In genomic region chr2:231670892-231671616, GRCh38 we compare ENCODE assay signal across 8 cellular contexts. TPM values are rescaled to one million over a fixed set of nuclear protein-coding genes. Genes with fewer than 3 reads are reported as not detected.
A peak's percentile ranks its signal among the peaks of the same experiment; 100 is the strongest.
DNase-seq lines count a peak whose midpoint lies in the region; ATAC-seq and TF ChIP-seq lines count a peak whose summit lies in the region.

No MANE protein-coding gene starts in this region.

- H3K79me2 ChIP-seq in neural progenitor cell (ENCODE audit: low read depth): no peaks in the 10 kb centered on the region

- TF ChIP-seq CTCF in brain microvascular endothelial cell (IDR thresholded peaks at IDR 0.05; ENCODE audit: low read depth, low read length, missing control alignments) (peak; percentile 46), neural progenitor cell (IDR thresholded peaks at IDR 0.05) (peak; percentile 57)

- H3K9me3 ChIP-seq in neural progenitor cell (ENCODE audit: low read depth): no peaks in the 10 kb centered on the region

- H3K36me3 ChIP-seq in brain microvascular endothelial cell (replicated peaks): no peaks in the 10 kb centered on the region
- H3K36me3 ChIP-seq in neural progenitor cell: no peaks in the 10 kb centered on the region

- H2AFZ ChIP-seq in neural progenitor cell (replicated peaks): peak overlapping the region; percentile 23

- no peak for DNase-seq in activated naive CD8-positive, alpha-beta T cell treated with anti-CD3 and anti-CD28 coated beads for 36 hours
- DNase-seq in brain microvascular endothelial cell: no peak
- DNase-seq in neural progenitor cell (ENCODE audit: low spot score): peak; percentile 65
- DNase-seq in inferior parietal cortex (ENCODE audit: extremely low spot score): no peak
- no peak for DNase-seq in mucosa of gallbladder (ENCODE audit: low spot score)
- no peak for DNase-seq in cerebellar cortex (ENCODE audit: low spot score)

- no peaks in the 10 kb centered on the region for H3K27me3 ChIP-seq in brain microvascular endothelial cell (replicated peaks)
- no peaks in the 10 kb centered on the region for H3K27me3 ChIP-seq in neural progenitor cell

- H3K4me1 Mint-ChIP-seq in activated naive CD8-positive, alpha-beta T cell (ENCODE audit: low read depth): peaks cover 7% of the 10 kb centered on the region
- H3K4me1 Mint-ChIP-seq in activated naive CD8-positive, alpha-beta T cell treated with anti-CD3 and anti-CD28 coated beads for 36 hours: peaks cover 11% of the 10 kb centered on the region
- peaks cover 43% of the 10 kb centered on the region for H3K4me1 Mint-ChIP-seq in neural progenitor cell

- peak; percentile 3 for ATAC-seq in HG03442 (IDR thresholded peaks at IDR 0.05; ENCODE audit: unreplicated experiment)

- peaks cover 38% of the 10 kb centered on the region for H3K4me1 ChIP-seq in neural progenitor cell

- H3K27ac ChIP-seq in brain microvascular endothelial cell (no peak overlapping the region), neural progenitor cell (no peak overlapping the region)

- no peak overlapping the region for H3K4me3 ChIP-seq in brain microvascular endothelial cell (ENCODE audit: low read depth, low read length)
- no peak overlapping the region for H3K4me3 ChIP-seq in neural progenitor cell

- no peaks in the 10 kb centered on the region for H3K9me3 Mint-ChIP-seq in activated naive CD8-positive, alpha-beta T cell (ENCODE audit: low read depth)
- H3K9me3 Mint-ChIP-seq in activated naive CD8-positive, alpha-beta T cell treated with anti-CD3 and anti-CD28 coated beads for 36 hours: no peaks in the 10 kb centered on the region
- no peaks in the 10 kb centered on the region for H3K9me3 Mint-ChIP-seq in neural progenitor cell

- H3K36me3 Mint-ChIP-seq in activated naive CD8-positive, alpha-beta T cell: no peaks in the 10 kb centered on the region
- no peaks in the 10 kb centered on the region for H3K36me3 Mint-ChIP-seq in activated naive CD8-positive, alpha-beta T cell treated with anti-CD3 and anti-CD28 coated beads for 36 hours
- H3K36me3 Mint-ChIP-seq in neural progenitor cell: no peaks in the 10 kb centered on the region

- in situ Hi-C loops in brain microvascular endothelial cell (cut with HindIII; ENCODE audit: low pct_ligation_motif_present, low sequenced_read_pairs): no loop called here

- no peaks in the 10 kb centered on the region for H3K27me3 Mint-ChIP-seq in activated naive CD8-positive, alpha-beta T cell
- no peaks in the 10 kb centered on the region for H3K27me3 Mint-ChIP-seq in activated naive CD8-positive, alpha-beta T cell treated with anti-CD3 and anti-CD28 coated beads for 36 hours
- H3K27me3 Mint-ChIP-seq in neural progenitor cell (ENCODE audit: insufficient read depth, low read depth): peaks cover 2% of the 10 kb centered on the region

- H3F3A ChIP-seq in neural progenitor cell (ENCODE audit: low read depth): peaks cover 58% of the 10 kb centered on the region

- peak overlapping the region; percentile 46 for H3K27ac Mint-ChIP-seq in activated naive CD8-positive, alpha-beta T cell
- no peak overlapping the region for H3K27ac Mint-ChIP-seq in activated naive CD8-positive, alpha-beta T cell treated with anti-CD3 and anti-CD28 coated beads for 36 hours
- peak overlapping the region; percentile 82 for H3K27ac Mint-ChIP-seq in neural progenitor cell

- no peak overlapping the region for H3K4me2 ChIP-seq in neural progenitor cell

- H3K4me3 Mint-ChIP-seq in activated naive CD8-positive, alpha-beta T cell: no peak overlapping the region
- no peak overlapping the region for H3K4me3 Mint-ChIP-seq in activated naive CD8-positive, alpha-beta T cell treated with anti-CD3 and anti-CD28 coated beads for 36 hours
- H3K4me3 Mint-ChIP-seq in neural progenitor cell: no peak overlapping the region

- no peaks in the 10 kb centered on the region for H4K20me1 ChIP-seq in neural progenitor cell (ENCODE audit: low read depth)

- no peak overlapping the region for H3K9ac ChIP-seq in neural progenitor cell

RNA-seq across cellular contexts. Expression of gene PTMA, which starts 37.3 kb away (rescaled TPM):
- total RNA-seq in activated naive CD8-positive, alpha-beta T cell treated with anti-CD3 and anti-CD28 coated beads for 36 hours: 1,000 to 10,000 TPM; 2,595 to 2,627 TPM
- total RNA-seq in neural progenitor cell (ENCODE audit: low replicate concordance): 1,850 and 2,102 TPM in 2 replicates
- total RNA-seq in mucosa of gallbladder: 763 TPM
